In the genomic region with DNA sequence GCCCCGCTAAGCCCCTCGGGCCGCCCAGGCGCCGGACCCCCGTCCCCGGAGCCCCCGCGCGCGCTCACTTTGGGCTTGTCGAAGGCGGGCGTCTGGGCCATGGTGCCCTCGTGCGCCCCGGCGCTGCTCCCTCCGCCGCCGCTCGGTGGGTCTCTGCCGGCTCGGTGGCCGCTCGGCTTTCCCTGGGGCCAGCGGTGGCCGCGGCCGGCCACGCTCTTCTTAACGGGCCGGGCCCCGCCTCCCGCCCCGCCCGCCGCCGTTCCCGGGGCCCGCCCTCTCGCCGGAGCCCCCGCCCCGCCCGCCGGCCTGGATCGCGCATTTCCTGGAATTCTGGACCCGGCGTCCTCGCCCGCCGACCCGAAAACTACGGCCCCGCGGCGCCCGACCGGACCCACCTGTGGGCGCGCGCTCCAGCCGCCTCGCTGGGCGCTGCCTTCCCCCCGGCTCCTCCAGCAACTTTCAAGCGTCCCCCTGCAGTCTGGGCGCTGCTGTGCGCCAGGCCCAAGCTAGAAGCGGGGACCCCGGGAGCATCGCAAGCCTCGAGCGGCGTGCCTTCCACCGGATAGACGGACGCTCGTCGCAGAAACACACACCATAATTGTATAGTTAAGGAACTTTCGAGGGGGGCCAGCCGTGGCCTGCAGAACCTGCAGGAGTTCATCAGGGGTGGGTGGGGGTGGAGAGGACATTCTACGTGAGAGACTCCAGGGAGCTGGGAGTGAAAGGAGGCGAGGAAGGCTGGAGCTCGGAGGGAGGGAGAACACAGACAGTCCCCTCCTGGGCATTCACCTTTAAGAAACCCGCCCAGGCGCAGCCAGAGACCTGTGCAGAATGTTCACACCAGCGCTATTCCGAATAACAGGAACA, we compare ENCODE assay signal across 8 cellular contexts. TPM values are rescaled to one million over a fixed set of nuclear protein-coding genes. Genes with fewer than 3 reads are reported as not detected.
DNase-seq lines count a peak whose midpoint lies in the region; ATAC-seq and TF ChIP-seq lines count a peak whose summit lies in the region.

A gene (minus strand): TSS at position 193 of the 867 bp plus-strand sequence. CDS start 92 bp downstream, at position 101.

- TF ChIP-seq CTCF in WTC11 (IDR thresholded peaks at IDR 0.05) (no peak), dorsolateral prefrontal cortex (IDR thresholded peaks at IDR 0.05 in 54 of 56, conservative IDR thresholded peaks at IDR 0.05 in 2 of 56; ENCODE audit: low read depth in 1 of 56, partially characterized antibody in 56 of 56) (peak in 2 of 56 donors; percentile 11 to 12), liver (IDR thresholded peaks at IDR 0.05; ENCODE audit: low read depth, low read length, missing input control) (no peak)

- TF ChIP-seq RAD21 in liver (IDR thresholded peaks at IDR 0.05) = no peak

- H3K4me3 ChIP-seq in dorsolateral prefrontal cortex (peak within 1 kb of the TSS; percentile 37 to 88 (median 75)), liver (ENCODE audit: low read depth in 1 of 3, low read length in 3 of 3) (peak within 1 kb of the TSS; percentile 78 to 98 (median 81))

- CTCF ChIA-PET in WTC11 (lab: Charles Lee) = interaction anchor here (0.9 to 5.6 kb wide), 6 partner anchors 9 to 49 kb away, joined by 3 to 72 read pairs (median 4); no protein-coding TSS in a partner anchor

- POLR2A ChIA-PET in WTC11 (lab: Charles Lee) = no interaction called here

- intact Hi-C loops in dorsolateral prefrontal cortex (cut with DNase I) = no loop called here

- H3K4me3 Mint-ChIP-seq in WTC11 = peak within 1 kb of the TSS; percentile 83
- H3K4me3 Mint-ChIP-seq in stimulated activated naive B cell treated with anti-CD40 and anti-IgM and Interleukin-4, amounts not matched to agents 10 μg/mL and 1 μg/mL and 100 μg/mL, for 72 hours = peak within 1 kb of the TSS; percentile 80 to 85

- peak within 1 kb of the TSS in 1 of 2 donors; percentile 87 for H3K9ac ChIP-seq in liver (ENCODE audit: low read depth in 1 of 2, low read length in 2 of 2)

- peaks cover 20% of the 10 kb centered on the region for H3K36me3 Mint-ChIP-seq in WTC11
- H3K36me3 Mint-ChIP-seq in stimulated activated naive B cell treated with anti-CD40 and anti-IgM and Interleukin-4, amounts not matched to agents 10 μg/mL and 1 μg/mL and 100 μg/mL, for 72 hours = peaks cover 3 to 10% of the 10 kb centered on the region in 2 donors

- peaks cover 54% of the 10 kb centered on the region for H3K4me1 Mint-ChIP-seq in WTC11
- peaks cover 29 to 52% of the 10 kb centered on the region in 2 donors for H3K4me1 Mint-ChIP-seq in stimulated activated naive B cell treated with anti-CD40 and anti-IgM and Interleukin-4, amounts not matched to agents 10 μg/mL and 1 μg/mL and 100 μg/mL, for 72 hours

- DNase-seq in activated effector memory CD4-positive, alpha-beta T cell treated with anti-CD3 and anti-CD28 coated beads, Interleukin-2, amount 50 U/mL, for 16 hours = peak; percentile 83
- DNase-seq in activated effector memory CD4-positive, alpha-beta T cell treated with Interleukin-2 at 50 U/mL for 16 hours = no peak
- DNase-seq in NAMALWA (ENCODE audit: low spot score) (peak; percentile 55), WTC11 (ENCODE audit: low spot score) (peak; percentile 59), dorsolateral prefrontal cortex (peak in 5 of 10 donors; percentile 34 to 75 (median 48))
- peak; percentile 68 for DNase-seq in stimulated activated naive B cell treated with anti-CD40 and anti-IgM and Interleukin-4, amounts not matched to agents 10 μg/mL and 1 μg/mL and 100 μg/mL, for 72 hours

- peaks cover 0 to 18% (median 3%) of the 10 kb centered on the region in 4 donors for H3K4me1 ChIP-seq in liver (ENCODE audit: control insufficient read depth in 4 of 4, insufficient read depth in 4 of 4, low read length in 3 of 4)

- peaks cover 45% of the 10 kb centered on the region for H3K27me3 Mint-ChIP-seq in WTC11 (ENCODE audit: low read depth)
- H3K27me3 Mint-ChIP-seq in stimulated activated naive B cell treated with anti-CD40 and anti-IgM and Interleukin-4, amounts not matched to agents 10 μg/mL and 1 μg/mL and 100 μg/mL, for 72 hours = no peaks in the 10 kb centered on the region

- H3K27ac Mint-ChIP-seq in WTC11 = no peak within 1 kb of the TSS
- peak within 1 kb of the TSS; percentile 86 for H3K27ac Mint-ChIP-seq in stimulated activated naive B cell treated with anti-CD40 and anti-IgM and Interleukin-4, amounts not matched to agents 10 μg/mL and 1 μg/mL and 100 μg/mL, for 72 hours

- H3K27me3 ChIP-seq in dorsolateral prefrontal cortex = peaks cover 0 to 24% (median 0%) of the 10 kb centered on the region in 45 donors
- H3K27me3 ChIP-seq in liver (ENCODE audit: control insufficient read depth in 4 of 4, insufficient read depth in 4 of 4, low read length in 3 of 4) = no peaks in the 10 kb centered on the region

- ATAC-seq in WTC11 (peak; percentile 54), HG03108 (IDR thresholded peaks at IDR 0.05; ENCODE audit: unreplicated experiment) (no peak)
- ATAC-seq in stimulated activated naive B cell treated with anti-CD40 and anti-IgM and Interleukin-4, amounts not matched to agents 10 μg/mL and 1 μg/mL and 100 μg/mL, for 72 hours (replicated peaks) = peak; percentile 80 to 83

- H3K36me3 ChIP-seq in liver (ENCODE audit: control insufficient read depth in 4 of 4, insufficient read depth in 3 of 4, low read depth in 1 of 4, low read length in 3 of 4) = no peaks in the 10 kb centered on the region

- H3K9me3 ChIP-seq in liver (ENCODE audit: control insufficient read depth in 4 of 4, low read length in 3 of 4) = no peaks in the 10 kb centered on the region

- H3K27ac ChIP-seq in dorsolateral prefrontal cortex (peak within 1 kb of the TSS in 51 of 59 donors; percentile 9 to 90 (median 68)), liver (ENCODE audit: low read depth in 1 of 2, low read length in 2 of 2) (peak within 1 kb of the TSS; percentile 77 to 81)

- H3K9me3 Mint-ChIP-seq in WTC11 = peaks cover 27% of the 10 kb centered on the region
- peaks cover 0 to 2% of the 10 kb centered on the region in 2 donors for H3K9me3 Mint-ChIP-seq in stimulated activated naive B cell treated with anti-CD40 and anti-IgM and Interleukin-4, amounts not matched to agents 10 μg/mL and 1 μg/mL and 100 μg/mL, for 72 hours

- WGBS in liver = 2% methylated on average over 91 of the region's 91 CpGs

TF ChIP-seq in WTC11, 78 proteins besides CTCF, POLR2A, EP300 and RAD21 (continues in another document):
- TF ChIP-seq SMAD3 (CRISPR knock-in tag; IDR thresholded peaks at IDR 0.05; ENCODE audit: borderline replicate concordance) (no peak), TEAD1 (CRISPR knock-in tag; IDR thresholded peaks at IDR 0.05) (0 out of 2 replicates have a peak, but pooled peaks have one; percentile 17)
- TF ChIP-seq, protein P1, sequence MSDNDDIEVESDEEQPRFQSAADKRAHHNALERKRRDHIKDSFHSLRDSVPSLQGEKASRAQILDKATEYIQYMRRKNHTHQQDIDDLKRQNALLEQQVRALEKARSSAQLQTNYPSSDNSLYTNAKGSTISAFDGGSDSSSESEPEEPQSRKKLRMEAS (CRISPR knock-in tag; IDR thresholded peaks at IDR 0.05) = 0 out of 2 replicates have a peak, but pooled peaks have one; percentile 30

TF ChIP-seq in liver, 16 proteins besides CTCF, POLR2A, EP300 and RAD21:
- no peak for TF ChIP-seq HNF4A (conservative IDR thresholded peaks at IDR 0.05)
- no peak for TF ChIP-seq NR2F2 (IDR thresholded peaks at IDR 0.05)
- TF ChIP-seq RXRA (IDR thresholded peaks at IDR 0.05) = peak; percentile 26 to 28
TF ChIP-seq in liver: peak in this region for 1.

RNA-seq across cellular contexts. Expression of the gene that starts here (rescaled TPM):
- total RNA-seq in WTC11 (2021) (19.7 to 29.2 TPM (median 25.3 TPM) in 3 replicates), dorsolateral prefrontal cortex (10 to 100 TPM in 23 of 120 experiments, 1 to 10 TPM in 97; 1.9 to 18.9 (median 6.6) TPM), liver (1 to 10 TPM; 2.9 to 7.7 TPM)
- 1 to 10 TPM; 2.9 to 3.1 TPM for polyA plus RNA-seq in liver
